In the genomic region with DNA sequence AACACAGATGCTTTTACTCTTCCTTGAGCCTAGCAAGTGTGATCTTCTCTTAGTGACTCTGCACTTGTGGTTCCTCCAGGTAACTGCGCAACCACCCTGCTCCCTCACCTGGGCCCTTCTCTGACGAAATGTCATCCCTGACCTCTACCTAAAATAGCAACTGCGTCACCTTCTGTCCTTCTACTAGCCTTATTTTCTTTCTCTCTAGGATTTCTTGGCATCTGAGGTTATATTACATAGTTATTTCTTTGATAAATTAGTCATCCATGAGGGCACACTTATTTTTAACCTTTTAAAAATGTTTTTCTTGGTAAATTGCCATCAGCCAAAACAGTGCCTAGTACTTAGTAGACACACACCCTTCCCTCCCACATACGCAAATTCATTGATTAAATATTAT, we compare ENCODE assay signal across 20 cellular contexts.
DNase-seq lines count a peak whose midpoint lies in the region; ATAC-seq, FAIRE-seq and TF ChIP-seq lines count a peak whose summit lies in the region.
"Had no signal": no experiment of that assay in that cellular context is flagged by ENCODE, and none has a peak within 500 bp of the region (broad histone marks: within the 10 kb centered on the region; RNA-seq: fewer than 3 reads in every experiment).

No MANE protein-coding gene starts in this region.

- FAIRE-seq in GM19239 (lab: Jason Lieb, UNC): no peak
- FAIRE-seq: GM12892, GM18507 had no signal

- H3K27me3 Mint-ChIP-seq in WTC11 (ENCODE audit: low read depth): no peaks in the 10 kb centered on the region

- no peaks in the 10 kb centered on the region for H3K27me3 ChIP-seq in thoracic aorta (replicated peaks; ENCODE audit: insufficient read depth)
- H3K27me3 ChIP-seq: BLaER1 had no signal

- peaks cover 37% of the 10 kb centered on the region for H3K4me1 Mint-ChIP-seq in WTC11
- H3K4me1 Mint-ChIP-seq: CD4-positive, alpha-beta memory T cell had no signal

- no peaks in the 10 kb centered on the region for H3K36me3 Mint-ChIP-seq in WTC11
- H3K36me3 Mint-ChIP-seq: CD4-positive, alpha-beta memory T cell had no signal

- TF ChIP-seq CTCF in WTC11 (IDR thresholded peaks at IDR 0.05) (no peak), thoracic aorta (IDR thresholded peaks at IDR 0.05) (no peak)

- H3K27ac Mint-ChIP-seq in WTC11: no peak overlapping the region; the same call in 1 of the 2 replicates
- H3K27ac Mint-ChIP-seq: CD4-positive, alpha-beta memory T cell had no signal

- POLR2A ChIA-PET in WTC11 (lab: Charles Lee): no interaction called here

- no peaks in the 10 kb centered on the region for H3K36me3 ChIP-seq in thoracic aorta
- H3K36me3 ChIP-seq: BLaER1 had no signal

- peak; percentile 68 for ATAC-seq in WTC11
- peak; percentile 49 for ATAC-seq in thoracic aorta (ENCODE audit: insufficient number of reproducible peaks, low FRiP score, low read depth)
- ATAC-seq in HG03432 (IDR thresholded peaks at IDR 0.05; ENCODE audit: unreplicated experiment): no peak

- DNase-seq in HT1080 (ENCODE audit: low read depth): peak; percentile 6
- DNase-seq in WTC11 (ENCODE audit: low spot score): no peak
- peak; percentile 9 for DNase-seq in kidney tubule cell (ENCODE audit: low spot score)
- no peak for DNase-seq in thoracic aorta (ENCODE audit: low spot score)
- DNase-seq in GM19238 (ENCODE audit: insufficient read length, low spot score): no peak
- no peak for DNase-seq in GM19239 (ENCODE audit: insufficient read length, low spot score)
- DNase-seq: CD4-positive, alpha-beta memory T cell; DMS53; H9; Kasumi-1; NCI-H1105; NCI-H1694; NCI-H2227 treated with DMSO at 0.1 percent for 48 hours; NCI-H524 treated with DMSO at 0.1 percent for 48 hours; SIG-M5 had no signal

- peak overlapping the region; percentile 18 for H3K4me3 ChIP-seq in thoracic aorta
- H3K4me3 ChIP-seq: BLaER1 had no signal

- CTCF ChIA-PET in WTC11 (lab: Charles Lee): interaction anchor here (1.1 kb wide), 1 partner anchor 11 kb away, joined by 3 read pairs; no protein-coding TSS in a partner anchor

- no peak overlapping the region for H3K27ac ChIP-seq in thoracic aorta
- H3K27ac ChIP-seq: BLaER1, RWPE1 had no signal

- H3K4me1 ChIP-seq in thoracic aorta (ENCODE audit: control insufficient read depth in 1 of 2, low read depth in 2 of 2): peaks cover 4 to 36% of the 10 kb centered on the region in 2 donors
- H3K4me1 ChIP-seq: BLaER1 had no signal

- H3K9me3 Mint-ChIP-seq in WTC11: no peaks in the 10 kb centered on the region
- H3K9me3 Mint-ChIP-seq: H9 had no signal

- no peak overlapping the region for H3K4me3 Mint-ChIP-seq in WTC11
- H3K4me3 Mint-ChIP-seq: H9 had no signal

- no peaks in the 10 kb centered on the region for H3K9me3 ChIP-seq in thoracic aorta
- H3K9me3 ChIP-seq: BLaER1 had no signal

TF ChIP-seq in WTC11, 78 proteins besides CTCF, POLR2A, EP300 and RAD21:
- TF ChIP-seq TP53 (CRISPR knock-in tag; IDR thresholded peaks at IDR 0.05) (no peak), FOXJ3 (CRISPR knock-in tag; IDR thresholded peaks at IDR 0.05; ENCODE audit: borderline replicate concordance) (no peak), CREB1 (CRISPR knock-in tag; IDR thresholded peaks at IDR 0.05) (no peak), ZNF416 (CRISPR knock-in tag; IDR thresholded peaks at IDR 0.05) (no peak), SMAD3 (CRISPR knock-in tag; IDR thresholded peaks at IDR 0.05; ENCODE audit: borderline replicate concordance) (no peak), TCF7 (CRISPR knock-in tag; IDR thresholded peaks at IDR 0.05; ENCODE audit: low read depth) (no peak)
- TF ChIP-seq, protein P1, sequence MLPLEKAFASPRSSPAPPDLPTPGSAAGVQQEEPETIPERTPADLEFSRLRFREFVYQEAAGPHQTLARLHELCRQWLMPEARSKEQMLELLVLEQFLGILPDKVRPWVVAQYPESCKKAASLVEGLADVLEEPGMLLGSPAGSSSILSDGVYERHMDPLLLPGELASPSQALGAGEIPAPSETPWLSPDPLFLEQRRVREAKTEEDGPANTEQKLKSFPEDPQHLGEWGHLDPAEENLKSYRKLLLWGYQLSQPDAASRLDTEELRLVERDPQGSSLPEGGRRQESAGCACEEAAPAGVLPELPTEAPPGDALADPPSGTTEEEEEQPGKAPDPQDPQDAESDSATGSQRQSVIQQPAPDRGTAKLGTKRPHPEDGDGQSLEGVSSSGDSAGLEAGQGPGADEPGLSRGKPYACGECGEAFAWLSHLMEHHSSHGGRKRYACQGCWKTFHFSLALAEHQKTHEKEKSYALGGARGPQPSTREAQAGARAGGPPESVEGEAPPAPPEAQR (CRISPR knock-in tag; IDR thresholded peaks at IDR 0.05): no peak
- TF ChIP-seq, protein P2, sequence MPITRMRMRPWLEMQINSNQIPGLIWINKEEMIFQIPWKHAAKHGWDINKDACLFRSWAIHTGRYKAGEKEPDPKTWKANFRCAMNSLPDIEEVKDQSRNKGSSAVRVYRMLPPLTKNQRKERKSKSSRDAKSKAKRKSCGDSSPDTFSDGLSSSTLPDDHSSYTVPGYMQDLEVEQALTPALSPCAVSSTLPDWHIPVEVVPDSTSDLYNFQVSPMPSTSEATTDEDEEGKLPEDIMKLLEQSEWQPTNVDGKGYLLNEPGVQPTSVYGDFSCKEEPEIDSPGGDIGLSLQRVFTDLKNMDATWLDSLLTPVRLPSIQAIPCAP (CRISPR knock-in tag; IDR thresholded peaks at IDR 0.05): no peak
- TF ChIP-seq, protein P3, sequence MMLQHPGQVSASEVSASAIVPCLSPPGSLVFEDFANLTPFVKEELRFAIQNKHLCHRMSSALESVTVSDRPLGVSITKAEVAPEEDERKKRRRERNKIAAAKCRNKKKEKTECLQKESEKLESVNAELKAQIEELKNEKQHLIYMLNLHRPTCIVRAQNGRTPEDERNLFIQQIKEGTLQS (CRISPR knock-in tag; conservative IDR thresholded peaks at IDR 0.05): no peak
- TF ChIP-seq, protein P4, sequence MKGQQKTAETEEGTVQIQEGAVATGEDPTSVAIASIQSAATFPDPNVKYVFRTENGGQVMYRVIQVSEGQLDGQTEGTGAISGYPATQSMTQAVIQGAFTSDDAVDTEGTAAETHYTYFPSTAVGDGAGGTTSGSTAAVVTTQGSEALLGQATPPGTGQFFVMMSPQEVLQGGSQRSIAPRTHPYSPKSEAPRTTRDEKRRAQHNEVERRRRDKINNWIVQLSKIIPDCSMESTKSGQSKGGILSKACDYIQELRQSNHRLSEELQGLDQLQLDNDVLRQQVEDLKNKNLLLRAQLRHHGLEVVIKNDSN (CRISPR knock-in tag; IDR thresholded peaks at IDR 0.05): no peak

Comparison
In these comparisons a context has a peak if more than half of its experiments do, and no peak if none do; other contexts are left out.
1. DNase-seq: peak in HT1080 (single experiment) and kidney tubule cell (single experiment); none in WTC11 (single experiment), thoracic aorta (single experiment), GM19238 (single experiment) and GM19239 (single experiment).